8 cellular contexts compared by ENCODE assay signal in the genomic region with DNA sequence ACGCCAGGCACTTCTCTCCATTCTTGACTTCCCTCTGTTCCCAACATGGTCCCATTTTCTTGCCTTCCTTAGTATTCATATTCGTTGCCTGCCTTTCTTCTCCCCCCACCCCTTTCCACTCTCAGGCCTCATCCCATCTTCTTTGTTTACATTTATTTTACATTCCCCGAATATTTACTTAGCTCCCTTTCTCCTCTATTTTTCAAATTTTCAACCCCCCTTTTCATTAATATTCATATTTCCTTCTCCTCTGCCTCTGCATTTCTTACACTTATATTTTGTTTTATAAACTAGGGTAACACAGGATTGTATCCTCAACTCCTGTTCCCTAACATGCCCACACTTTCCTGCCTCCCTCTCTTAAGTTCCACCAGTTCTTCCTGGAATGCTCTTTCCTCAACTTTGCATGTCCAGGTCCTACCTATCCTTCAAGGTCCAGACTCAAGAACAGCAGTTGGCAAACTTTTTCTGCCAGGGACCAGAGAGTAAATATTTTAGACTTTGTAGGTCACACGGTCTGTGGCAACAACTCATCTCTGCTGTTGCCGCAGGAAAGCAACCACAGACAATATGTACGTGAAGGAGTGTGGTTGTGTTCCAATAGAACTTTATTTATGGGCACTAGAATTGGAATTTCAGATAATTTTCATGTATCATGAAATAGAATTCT. TPM values are rescaled to one million over a fixed set of nuclear protein-coding genes. Genes with fewer than 3 reads are reported as not detected.
DNase-seq lines count a peak whose midpoint lies in the region; ATAC-seq and TF ChIP-seq lines count a peak whose summit lies in the region.

No MANE protein-coding gene starts in this region.

- peak overlapping the region; percentile 57 for H3K9ac ChIP-seq in rectal smooth muscle tissue (ENCODE audit: low read length)

- POLR2A ChIA-PET in Panc1 (lab: Charles Lee) = no interaction called here

- BruUV-seq in Panc1 (replicated peaks; lab: Mats Ljungman, UMichigan) = TSS peak; percentile 76

- intact Hi-C loops in Panc1 (cut with micrococcal nuclease; ENCODE audit: unreplicated experiment) = no loop called here

- H3K4me3 ChIP-seq in GM12875 (ENCODE audit: low read depth, low read length) (peak overlapping the region; percentile 65), Panc1 (ENCODE audit: low read depth in 2 of 2, low read length in 2 of 2) (peak overlapping the region; percentile 60 to 81), epithelial cell of proximal tubule (ENCODE audit: low read depth, low read length) (peak overlapping the region; percentile 65), rectal smooth muscle tissue (ENCODE audit: low read length) (peak overlapping the region; percentile 75)

- ATAC-seq in Panc1 (no peak), HG03135 (IDR thresholded peaks at IDR 0.05; ENCODE audit: unreplicated experiment) (no peak), HG02885 (IDR thresholded peaks at IDR 0.05; ENCODE audit: poor library complexity, unreplicated experiment) (no peak)

- in situ Hi-C loops in Panc1 (cut with HindIII; ENCODE audit: low pct_unique_long_range_greater_than_20kb, low sequenced_read_pairs) = no loop called here

- TF ChIP-seq CTCF in GM12875 (IDR thresholded peaks at IDR 0.05; ENCODE audit: borderline replicate concordance, insufficient read depth, low read depth, low read length) = no peak
- no peak for TF ChIP-seq CTCF in Panc1 (IDR thresholded peaks at IDR 0.05)
- TF ChIP-seq CTCF in epithelial cell of proximal tubule (conservative IDR thresholded peaks at IDR 0.05; ENCODE audit: low read depth, low read length) = no peak

- H3K36me3 ChIP-seq in Panc1 (ENCODE audit: control insufficient read depth, insufficient read depth, low read length) = peaks cover 3% of the 10 kb centered on the region
- H3K36me3 ChIP-seq in rectal smooth muscle tissue (ENCODE audit: control insufficient read depth, insufficient read depth, low read length) = no peaks in the 10 kb centered on the region

- CTCF ChIA-PET in Panc1 (lab: Charles Lee) = no interaction called here

- H3K9me3 ChIP-seq in Panc1 (ENCODE audit: control insufficient read depth, insufficient read depth, low read depth, low read length) = no peaks in the 10 kb centered on the region

- H3K27ac ChIP-seq in Panc1 (ENCODE audit: low read length) (peak overlapping the region; percentile 84), rectal smooth muscle tissue (ENCODE audit: low read depth, low read length) (peak overlapping the region; percentile 62)

- no peaks in the 10 kb centered on the region for H3K27me3 ChIP-seq in Panc1 (ENCODE audit: control insufficient read depth, insufficient read depth, low read length)
- no peaks in the 10 kb centered on the region for H3K27me3 ChIP-seq in rectal smooth muscle tissue (ENCODE audit: control insufficient read depth, insufficient read depth, low read length)

- DNase-seq in Panc1 (ENCODE audit: low read depth, low spot score) (no peak), epithelial cell of proximal tubule (ENCODE audit: low read depth) (no peak), occipital lobe (lab: John Stamatoyannopoulos, UW) (no peak)
- no peak for DNase-seq in central memory CD4-positive, alpha-beta T cell

- H3K4me1 ChIP-seq in Panc1 (ENCODE audit: control insufficient read depth, insufficient read depth, low read length) = peaks cover 26% of the 10 kb centered on the region
- peaks cover 23% of the 10 kb centered on the region for H3K4me1 ChIP-seq in rectal smooth muscle tissue (ENCODE audit: control insufficient read depth, insufficient read depth, low read length)

RNA-seq across cellular contexts. Expression of a gene that starts 29.8 kb away (rescaled TPM):
- total RNA-seq in Panc1 (2021; ENCODE audit: unreplicated experiment) (not detected), epithelial cell of proximal tubule (not detected in 2 replicates), occipital lobe (not detected)
- polyA plus RNA-seq in Panc1 (2012; ENCODE audit: insufficient read length) = not detected
